In the genomic region with DNA sequence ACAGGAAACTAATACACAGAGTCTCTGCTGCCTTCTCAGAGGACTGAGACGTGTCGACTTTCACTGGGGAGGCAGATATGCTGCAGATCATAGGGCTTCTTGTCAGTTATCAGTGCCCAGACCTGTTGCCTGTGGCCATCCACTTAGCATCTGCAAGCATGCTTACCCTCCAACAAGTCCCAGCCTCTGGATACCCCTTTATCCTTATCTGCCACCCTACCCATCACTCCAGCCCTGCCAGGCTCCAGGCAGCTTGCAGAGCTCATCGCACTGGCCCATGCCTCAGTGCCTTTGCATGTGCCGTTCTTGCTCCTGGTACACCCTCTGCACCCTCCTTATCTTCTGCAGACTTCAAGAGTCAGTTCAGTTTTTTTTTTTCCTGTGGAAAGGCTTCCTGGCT, we compare ENCODE assay signal across 13 cellular contexts.
DNase-seq lines count a peak whose midpoint lies in the region; ATAC-seq and TF ChIP-seq lines count a peak whose summit lies in the region.
"Had no signal": no experiment of that assay in that cellular context is flagged by ENCODE, and none has a peak within 500 bp of the region (broad histone marks: within the 10 kb centered on the region; RNA-seq: fewer than 3 reads in every experiment).

No MANE protein-coding gene starts in this region.

- BruUV-seq in Panc1 (replicated peaks; lab: Mats Ljungman, UMichigan), result no TSS peak

- CTCF ChIA-PET in Panc1 (lab: Charles Lee), result no interaction called here

- H3K4me3 ChIP-seq in heart left ventricle, result no peak overlapping the region
- H3K4me3 ChIP-seq in Panc1 (ENCODE audit: low read depth in 2 of 2, low read length in 2 of 2), result no peak overlapping the region

- no peak for TF ChIP-seq POLR2A in heart left ventricle (IDR thresholded peaks at IDR 0.05)

- H3K27me3 Mint-ChIP-seq in type B pancreatic cell, result peaks cover 54% of the 10 kb centered on the region

- POLR2A ChIA-PET in Panc1 (lab: Charles Lee), result no interaction called here

- ATAC-seq in heart left ventricle (no peak), Panc1 (no peak)
- ATAC-seq: PC-3 had no signal

- DNase-seq in cardiac septum (ENCODE audit: low spot score) (peak; percentile 50), heart left ventricle (no peak), Panc1 (ENCODE audit: low read depth, low spot score) (no peak), mesenteric fat pad (ENCODE audit: low spot score) (peak; percentile 39), type B pancreatic cell (ENCODE audit: extremely low spot score, unreplicated experiment) (peak; percentile 22), HK-2 (ENCODE audit: unreplicated experiment) (no peak), NCI-H1436 treated with DMSO at 0.1 percent for 48 hours (lab: John Stamatoyannopoulos, UW) (no peak), KBM-7 (no peak)
- DNase-seq: COR-L47, NCI-H1105, NCI-H187, NCI-H446 treated with DMSO at 0.1 percent for 48 hours, PC-3 had no signal

- in situ Hi-C loops in Panc1 (cut with HindIII; ENCODE audit: low pct_unique_long_range_greater_than_20kb, low sequenced_read_pairs), result no loop called here
- in situ Hi-C loops in KBM-7 (cut with MboI; ENCODE audit: low pct_unique_long_range_greater_than_20kb, low sequenced_read_pairs), result no loop called here

- H3K9me3 ChIP-seq in heart left ventricle (no peaks in the 10 kb centered on the region), Panc1 (ENCODE audit: control insufficient read depth, insufficient read depth, low read depth, low read length) (no peaks in the 10 kb centered on the region)

- H3K27ac ChIP-seq in heart left ventricle (no peak overlapping the region), Panc1 (ENCODE audit: low read length) (peak overlapping the region; percentile 14; the same call in 1 of the 2 replicates)

- TF ChIP-seq CTCF in heart left ventricle (IDR thresholded peaks at IDR 0.05), result no peak
- TF ChIP-seq CTCF in Panc1 (IDR thresholded peaks at IDR 0.05), result no peak
- TF ChIP-seq CTCF in type B pancreatic cell (conservative IDR thresholded peaks at IDR 0.05), result no peak

- H3K4me1 Mint-ChIP-seq in type B pancreatic cell (ENCODE audit: unreplicated experiment), result peaks cover 10% of the 10 kb centered on the region

- no peaks in the 10 kb centered on the region for H3K36me3 Mint-ChIP-seq in type B pancreatic cell

- no peak overlapping the region for H3K4me3 Mint-ChIP-seq in type B pancreatic cell

- H3K4me1 ChIP-seq in heart left ventricle (peaks cover 0 to 3% (median 0%) of the 10 kb centered on the region in 12 donors), Panc1 (ENCODE audit: control insufficient read depth, insufficient read depth, low read length) (peaks cover 18% of the 10 kb centered on the region)

- no peak overlapping the region for H3K27ac Mint-ChIP-seq in type B pancreatic cell

- peaks cover 0 to 21% (median 5%) of the 10 kb centered on the region in 9 donors for H3K27me3 ChIP-seq in heart left ventricle
- no peaks in the 10 kb centered on the region for H3K27me3 ChIP-seq in Panc1 (ENCODE audit: control insufficient read depth, insufficient read depth, low read length)

- 66 to 79% (median 78%) methylated on average over 4 of the region's 4 CpGs for WGBS in heart left ventricle, 4 donors

- intact Hi-C loops in cardiac septum (cut with DNase I), result no loop called here
- intact Hi-C loops in heart left ventricle (cut with DNase I), result no loop called here
- intact Hi-C loops in Panc1 (cut with micrococcal nuclease; ENCODE audit: unreplicated experiment), result no loop called here

- H3K9me3 Mint-ChIP-seq in type B pancreatic cell, result no peaks in the 10 kb centered on the region

- H3K36me3 ChIP-seq in heart left ventricle, result no peaks in the 10 kb centered on the region
- H3K36me3 ChIP-seq in Panc1 (ENCODE audit: control insufficient read depth, insufficient read depth, low read length), result no peaks in the 10 kb centered on the region

Comparison
In these comparisons a context has a peak if more than half of its experiments do, and no peak if none do; other contexts are left out.
1. DNase-seq: peak in cardiac septum (single experiment), mesenteric fat pad (single experiment) and type B pancreatic cell (single experiment); none in heart left ventricle (0 of 5), Panc1 (single experiment), HK-2 (single experiment), NCI-H1436 treated with DMSO at 0.1 percent for 48 hours (single experiment) and KBM-7 (single experiment).